17 cellular contexts compared by ENCODE assay signal in genomic region chr2:207403950-207404349, GRCh38.
DNase-seq lines count a peak whose midpoint lies in the region; ATAC-seq and TF ChIP-seq lines count a peak whose summit lies in the region.
"Had no signal": no experiment of that assay in that cellular context is flagged by ENCODE, and none has a peak within 500 bp of the region (broad histone marks: within the 10 kb centered on the region; RNA-seq: fewer than 3 reads in every experiment).

No MANE protein-coding gene starts in this region.

- ATAC-seq in HG03159 (IDR thresholded peaks at IDR 0.05; ENCODE audit: unreplicated experiment) (no peak), GM18498 (IDR thresholded peaks at IDR 0.05; ENCODE audit: unreplicated experiment) (no peak)
- ATAC-seq: PC-3; stimulated activated naive CD8-positive, alpha-beta T cell treated with anti-CD3 and anti-CD28 coated beads, Interleukin-15, Interleukin-2, amounts not matched to agents 100 U/mL and 50 U/mL, for 24 hours had no signal

- peak overlapping the region in 4 of 5 experiments; percentile 9 to 61 (median 26) for H3K27ac Mint-ChIP-seq in brain
- H3K27ac Mint-ChIP-seq: activated B cell treated with CpG ODN at 0.5 μM for 24 hours; activated naive CD8-positive, alpha-beta T cell had no signal

- H3K4me1 Mint-ChIP-seq in brain = peaks cover 52% of the 10 kb centered on the region
- H3K4me1 Mint-ChIP-seq: central memory CD8-positive, alpha-beta T cell had no signal

- TF ChIP-seq POLR2A in erythroblast (IDR thresholded peaks at IDR 0.05; ENCODE audit: low read length) = no peak

- TF ChIP-seq CTCF in brain (conservative IDR thresholded peaks at IDR 0.05) = no peak

- peak; percentile 88 for DNase-seq in DMS153 treated with DMSO at 0.1 percent for 48 hours (lab: John Stamatoyannopoulos, UW; ENCODE audit: unreplicated experiment)
- DNase-seq in NCI-H1694 treated with DMSO at 0.1 percent for 48 hours (lab: John Stamatoyannopoulos, UW) = peak; percentile 50
- peak; percentile 97 for DNase-seq in NCI-H345 treated with DMSO at 0.1 percent for 48 hours (lab: John Stamatoyannopoulos, UW; ENCODE audit: unreplicated experiment)
- no peak for DNase-seq in erythroblast (lab: John Stamatoyannopoulos, UW)
- DNase-seq in dedifferentiated amniotic fluid mesenchymal stem cell (ENCODE audit: extremely low spot score) = no peak
- DNase-seq: activated B cell treated with CpG ODN at 0.5 μM for 24 hours; activated CD4-positive, alpha-beta T cell treated with anti-CD3 and anti-CD28 coated beads, Interleukin-2, amount 50 U/mL, for 4 hours; NCI-H1048; PC-3; Right ventricle myocardium superior; sigmoid colon; stimulated activated naive CD8-positive, alpha-beta T cell treated with anti-CD3 and anti-CD28 coated beads, Interleukin-15, Interleukin-2, amounts not matched to agents 100 U/mL and 50 U/mL, for 24 hours had no signal

- no peak overlapping the region for H3K4me3 Mint-ChIP-seq in brain
- H3K4me3 Mint-ChIP-seq: activated B cell treated with CpG ODN at 0.5 μM for 24 hours; activated naive CD8-positive, alpha-beta T cell; central memory CD8-positive, alpha-beta T cell had no signal

- H3K9me3 Mint-ChIP-seq in brain = peaks cover 0 to 8% (median 0%) of the 10 kb centered on the region in 5 experiments
- H3K9me3 Mint-ChIP-seq: activated B cell treated with CpG ODN at 0.5 μM for 24 hours; central memory CD8-positive, alpha-beta T cell had no signal

- H3K27me3 Mint-ChIP-seq in brain = peaks cover 4% of the 10 kb centered on the region
- H3K27me3 Mint-ChIP-seq: activated B cell treated with CpG ODN at 0.5 μM for 24 hours; activated naive CD8-positive, alpha-beta T cell; central memory CD8-positive, alpha-beta T cell had no signal

- H3K36me3 Mint-ChIP-seq in brain = no peaks in the 10 kb centered on the region

Comparison
In these comparisons a context has a peak if more than half of its experiments do, and no peak if none do; other contexts are left out.
1. DNase-seq: peak in DMS153 treated with DMSO at 0.1 percent for 48 hours (single experiment), NCI-H1694 treated with DMSO at 0.1 percent for 48 hours (single experiment) and NCI-H345 treated with DMSO at 0.1 percent for 48 hours (single experiment); none in erythroblast (0 of 2) and dedifferentiated amniotic fluid mesenchymal stem cell (single experiment).